ENCODE assay signal across 10 cellular contexts in the genomic region with DNA sequence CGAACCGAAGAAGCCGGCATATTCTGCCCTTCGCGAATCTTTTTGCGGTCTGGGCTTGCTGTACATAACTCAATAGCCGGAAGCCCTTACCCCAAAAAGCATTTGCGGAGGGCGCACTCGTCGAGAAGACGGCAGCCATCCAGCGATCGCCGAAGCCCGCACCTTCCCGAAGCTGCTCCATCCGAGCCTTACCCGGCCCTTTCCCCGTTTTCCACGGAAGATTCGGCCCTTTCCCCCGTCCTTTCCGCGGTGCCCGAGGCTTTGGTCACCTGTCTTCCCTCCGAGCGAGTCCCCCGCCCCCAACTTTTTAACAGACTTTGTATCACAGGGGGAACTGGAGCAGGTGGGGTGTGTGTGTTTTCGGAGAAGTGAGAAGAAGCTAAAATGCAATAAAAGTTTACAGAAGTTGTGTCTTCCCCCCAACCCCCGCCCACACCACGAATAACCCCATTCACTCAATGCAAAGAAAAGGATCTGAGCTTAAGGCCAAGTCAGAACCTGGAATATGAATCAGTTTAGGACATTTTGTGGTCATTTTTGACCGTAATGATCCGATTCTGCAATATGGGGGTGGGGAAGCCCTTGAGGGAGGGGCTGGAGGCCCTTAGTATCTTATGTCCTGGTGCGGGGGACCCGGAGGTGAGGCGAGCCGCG.
DNase-seq lines count a peak whose midpoint lies in the region; ATAC-seq and TF ChIP-seq lines count a peak whose summit lies in the region.
"Had no signal": no experiment of that assay in that cellular context is flagged by ENCODE, and none has a peak within 500 bp of the region (broad histone marks: within the 10 kb centered on the region; RNA-seq: fewer than 3 reads in every experiment).

No MANE protein-coding gene starts in this region.

- WGBS in esophagus squamous epithelium, 2 donors: 2 to 6% methylated on average over 26 to 31 of the region's 39 CpGs

- H3K9me3 ChIP-seq in Panc1 (ENCODE audit: control insufficient read depth, insufficient read depth, low read depth, low read length): no peaks in the 10 kb centered on the region
- H3K9me3 ChIP-seq in esophagus squamous epithelium: no peaks in the 10 kb centered on the region

- no peak for TF ChIP-seq CTCF in Panc1 (IDR thresholded peaks at IDR 0.05)
- TF ChIP-seq CTCF in esophagus squamous epithelium (IDR thresholded peaks at IDR 0.05): no peak
- TF ChIP-seq CTCF in retinal pigment epithelial cell (conservative IDR thresholded peaks at IDR 0.05; ENCODE audit: low read depth, low read length): no peak
- TF ChIP-seq CTCF in natural killer cell (IDR thresholded peaks at IDR 0.05): no peak

- DNase-seq in ELF-1 (ENCODE audit: low read depth, low spot score): peak; percentile 16
- no peak for DNase-seq in Panc1 (ENCODE audit: low read depth, low spot score)
- no peak for DNase-seq in esophagus squamous epithelium (lab: John Stamatoyannopoulos, UW)
- DNase-seq in retinal pigment epithelial cell (ENCODE audit: low read depth): no peak
- DNase-seq in natural killer cell: no peak
- DNase-seq in NCI-H1436 treated with DMSO at 0.1 percent for 48 hours (lab: John Stamatoyannopoulos, UW): no peak
- DNase-seq in NCI-H524 (lab: John Stamatoyannopoulos, UW): no peak
- DNase-seq: activated CD4-positive, alpha-beta T cell treated with anti-CD3 and anti-CD28 coated beads for 4 hours; PC-3 had no signal

- H3K27ac Mint-ChIP-seq in natural killer cell: no peak overlapping the region

- peaks cover 15% of the 10 kb centered on the region for H3K4me1 ChIP-seq in Panc1 (ENCODE audit: control insufficient read depth, insufficient read depth, low read length)
- peaks cover 26 to 52% (median 28%) of the 10 kb centered on the region in 3 donors for H3K4me1 ChIP-seq in esophagus squamous epithelium

- no peaks in the 10 kb centered on the region for H3K36me3 ChIP-seq in Panc1 (ENCODE audit: control insufficient read depth, insufficient read depth, low read length)
- no peaks in the 10 kb centered on the region for H3K36me3 ChIP-seq in esophagus squamous epithelium

- H3K27ac ChIP-seq in Panc1 (ENCODE audit: low read length) (no peak overlapping the region), esophagus squamous epithelium (no peak overlapping the region)

- no peaks in the 10 kb centered on the region for H3K36me3 Mint-ChIP-seq in natural killer cell

- CTCF ChIA-PET in Panc1 (lab: Charles Lee): interaction anchor here (0.6 to 0.9 kb wide), 2 partner anchors 41 to 77 kb away, joined by 3 read pairs; no protein-coding TSS in a partner anchor

- in situ Hi-C loops in Panc1 (cut with HindIII; ENCODE audit: low pct_unique_long_range_greater_than_20kb, low sequenced_read_pairs): no loop called here

- no peak overlapping the region for H3K4me3 Mint-ChIP-seq in natural killer cell

- peaks cover 13 to 23% of the 10 kb centered on the region in 2 donors for H3K4me1 Mint-ChIP-seq in natural killer cell

- ATAC-seq in Panc1: no peak
- no peak for ATAC-seq in natural killer cell
- no peak for ATAC-seq in HG03460 (IDR thresholded peaks at IDR 0.05; ENCODE audit: unreplicated experiment)
- ATAC-seq: PC-3 had no signal

- TF ChIP-seq POLR2A in esophagus squamous epithelium (IDR thresholded peaks at IDR 0.05): no peak

- H3K4me3 ChIP-seq in Panc1 (ENCODE audit: low read depth in 2 of 2, low read length in 2 of 2) (peak overlapping the region; percentile 37 to 67), esophagus squamous epithelium (peak overlapping the region in 3 of 4 donors; percentile 12 to 41 (median 13)), retinal pigment epithelial cell (ENCODE audit: low read length) (peak overlapping the region; percentile 49)

- intact Hi-C loops in Panc1 (cut with micrococcal nuclease; ENCODE audit: unreplicated experiment): no loop called here
- intact Hi-C loops in esophagus squamous epithelium (cut with DNase I): no loop called here
- intact Hi-C loops in natural killer cell (cut with micrococcal nuclease): no loop called here

- peaks cover 65 to 69% of the 10 kb centered on the region in 2 donors for H3K27me3 Mint-ChIP-seq in natural killer cell (ENCODE audit: low read depth in 2 of 2)

- POLR2A ChIA-PET in Panc1 (lab: Charles Lee): interaction anchor here (0.7 kb wide), 1 partner anchor 10 kb away, joined by 3 read pairs; no protein-coding TSS in a partner anchor

- peaks cover 33% of the 10 kb centered on the region for H3K27me3 ChIP-seq in Panc1 (ENCODE audit: control insufficient read depth, insufficient read depth, low read length)
- H3K27me3 ChIP-seq in esophagus squamous epithelium: peaks cover 16 to 99% (median 53%) of the 10 kb centered on the region in 4 donors

- BruUV-seq in Panc1 (replicated peaks; lab: Mats Ljungman, UMichigan): no TSS peak

- no peaks in the 10 kb centered on the region for H3K9me3 Mint-ChIP-seq in natural killer cell
